1 cellular context compared by ENCODE assay signal in the genomic region with DNA sequence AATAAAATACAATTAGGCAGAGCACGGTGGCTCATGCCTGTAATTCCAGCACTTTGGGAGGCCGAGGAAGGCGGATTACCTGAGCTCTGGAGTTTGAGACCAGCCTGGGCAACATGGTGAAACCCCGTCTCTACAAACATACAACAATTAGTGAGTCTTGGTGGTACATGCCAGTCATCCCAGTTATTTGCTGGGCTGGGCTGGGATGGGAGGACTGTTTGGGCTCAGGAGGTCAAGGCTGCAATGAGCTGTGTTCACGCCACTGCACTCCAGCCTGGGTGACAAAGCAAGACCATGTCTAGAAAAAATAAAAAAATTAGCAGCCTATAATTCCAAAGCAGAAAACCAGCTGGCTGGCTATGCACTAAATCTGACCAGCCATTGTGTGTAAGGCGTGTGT.
TF ChIP-seq lines count a peak whose summit lies in the region.

No MANE protein-coding gene starts in this region.

TF ChIP-seq in HepG2, 621 proteins besides CTCF, POLR2A, EP300 and RAD21 (continued from another document and continues in another):
- TF ChIP-seq, protein P1, sequence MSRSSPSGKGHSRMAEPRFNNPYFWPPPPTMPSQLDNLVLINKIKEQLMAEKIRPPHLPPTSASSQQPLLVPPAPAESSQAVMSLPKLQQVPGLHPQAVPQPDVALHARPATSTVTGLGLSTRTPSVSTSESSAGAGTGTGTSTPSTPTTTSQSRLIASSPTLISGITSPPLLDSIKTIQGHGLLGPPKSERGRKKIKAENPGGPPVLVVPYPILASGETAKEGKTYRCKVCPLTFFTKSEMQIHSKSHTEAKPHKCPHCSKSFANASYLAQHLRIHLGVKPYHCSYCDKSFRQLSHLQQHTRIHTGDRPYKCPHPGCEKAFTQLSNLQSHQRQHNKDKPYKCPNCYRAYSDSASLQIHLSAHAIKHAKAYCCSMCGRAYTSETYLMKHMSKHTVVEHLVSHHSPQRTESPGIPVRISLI (CRISPR knock-in tag; IDR thresholded peaks at IDR 0.05; ENCODE audit: borderline replicate concordance) = 0 out of 2 replicates have a peak, but pooled peaks have one; percentile 31
- no peak for TF ChIP-seq ZNF136 (CRISPR knock-in tag; IDR thresholded peaks at IDR 0.05; ENCODE audit: low read depth)
- TF ChIP-seq SP4 (CRISPR knock-in tag; IDR thresholded peaks at IDR 0.05) = no peak
- no peak for TF ChIP-seq GABPB1 (CRISPR knock-in tag; IDR thresholded peaks at IDR 0.05)
- no peak for TF ChIP-seq AKAP8 (CRISPR knock-in tag; IDR thresholded peaks at IDR 0.05)
- TF ChIP-seq, protein P2, sequence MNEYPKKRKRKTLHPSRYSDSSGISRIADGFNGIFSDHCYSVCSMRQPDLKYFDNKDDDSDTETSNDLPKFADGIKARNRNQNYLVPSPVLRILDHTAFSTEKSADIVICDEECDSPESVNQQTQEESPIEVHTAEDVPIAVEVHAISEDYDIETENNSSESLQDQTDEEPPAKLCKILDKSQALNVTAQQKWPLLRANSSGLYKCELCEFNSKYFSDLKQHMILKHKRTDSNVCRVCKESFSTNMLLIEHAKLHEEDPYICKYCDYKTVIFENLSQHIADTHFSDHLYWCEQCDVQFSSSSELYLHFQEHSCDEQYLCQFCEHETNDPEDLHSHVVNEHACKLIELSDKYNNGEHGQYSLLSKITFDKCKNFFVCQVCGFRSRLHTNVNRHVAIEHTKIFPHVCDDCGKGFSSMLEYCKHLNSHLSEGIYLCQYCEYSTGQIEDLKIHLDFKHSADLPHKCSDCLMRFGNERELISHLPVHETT (CRISPR knock-in tag; conservative IDR thresholded peaks at IDR 0.05) = no peak
- no peak for TF ChIP-seq MAFG (CRISPR knock-in tag; IDR thresholded peaks at IDR 0.05)
- TF ChIP-seq IRX3 (CRISPR knock-in tag; IDR thresholded peaks at IDR 0.05; ENCODE audit: borderline replicate concordance, low read depth) = no peak
- no peak for TF ChIP-seq LCORL (IDR thresholded peaks at IDR 0.05)
- TF ChIP-seq LCORL (CRISPR knock-in tag; IDR thresholded peaks at IDR 0.05) = peak; percentile 61; the same call in 1 of the 2 replicates
- TF ChIP-seq ZSCAN12 (CRISPR knock-in tag; IDR thresholded peaks at IDR 0.05) = no peak
- TF ChIP-seq FOXA3 (CRISPR knock-in tag; IDR thresholded peaks at IDR 0.05) = peak; percentile 25; the same call in 1 of the 2 replicates
- TF ChIP-seq MEIS2 (CRISPR knock-in tag; IDR thresholded peaks at IDR 0.05) = no peak
- no peak for TF ChIP-seq ZNF549 (CRISPR knock-in tag; IDR thresholded peaks at IDR 0.05)
- TF ChIP-seq, protein P3, sequence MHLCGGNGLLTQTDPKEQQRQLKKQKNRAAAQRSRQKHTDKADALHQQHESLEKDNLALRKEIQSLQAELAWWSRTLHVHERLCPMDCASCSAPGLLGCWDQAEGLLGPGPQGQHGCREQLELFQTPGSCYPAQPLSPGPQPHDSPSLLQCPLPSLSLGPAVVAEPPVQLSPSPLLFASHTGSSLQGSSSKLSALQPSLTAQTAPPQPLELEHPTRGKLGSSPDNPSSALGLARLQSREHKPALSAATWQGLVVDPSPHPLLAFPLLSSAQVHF (CRISPR knock-in tag; IDR thresholded peaks at IDR 0.05) = no peak
- no peak for TF ChIP-seq BRD4 (CRISPR knock-in tag; IDR thresholded peaks at IDR 0.05)
- TF ChIP-seq NR2F2 (IDR thresholded peaks at IDR 0.05; ENCODE audit: borderline replicate concordance, low read depth) = no peak
- no peak for TF ChIP-seq SOX5 (CRISPR knock-in tag; IDR thresholded peaks at IDR 0.05; ENCODE audit: borderline replicate concordance)
- no peak for TF ChIP-seq ZNF10 (CRISPR knock-in tag; IDR thresholded peaks at IDR 0.05; ENCODE audit: borderline replicate concordance, low read depth)
- no peak for TF ChIP-seq RCOR2 (CRISPR knock-in tag; IDR thresholded peaks at IDR 0.05)
- no peak for TF ChIP-seq NFIC (IDR thresholded peaks at IDR 0.05; ENCODE audit: low read length)
- TF ChIP-seq ZNF263 (CRISPR knock-in tag; IDR thresholded peaks at IDR 0.05) = peak; percentile 97
- no peak for TF ChIP-seq ZC3H4 (CRISPR knock-in tag; IDR thresholded peaks at IDR 0.05; ENCODE audit: borderline replicate concordance)
- TF ChIP-seq TCF7L2 (IDR thresholded peaks at IDR 0.05; ENCODE audit: low read depth, low read length) = no peak
- no peak; the same call in 1 of the 2 replicates for TF ChIP-seq RXRA (CRISPR knock-in tag; IDR thresholded peaks at IDR 0.05)
- TF ChIP-seq, protein P4, sequence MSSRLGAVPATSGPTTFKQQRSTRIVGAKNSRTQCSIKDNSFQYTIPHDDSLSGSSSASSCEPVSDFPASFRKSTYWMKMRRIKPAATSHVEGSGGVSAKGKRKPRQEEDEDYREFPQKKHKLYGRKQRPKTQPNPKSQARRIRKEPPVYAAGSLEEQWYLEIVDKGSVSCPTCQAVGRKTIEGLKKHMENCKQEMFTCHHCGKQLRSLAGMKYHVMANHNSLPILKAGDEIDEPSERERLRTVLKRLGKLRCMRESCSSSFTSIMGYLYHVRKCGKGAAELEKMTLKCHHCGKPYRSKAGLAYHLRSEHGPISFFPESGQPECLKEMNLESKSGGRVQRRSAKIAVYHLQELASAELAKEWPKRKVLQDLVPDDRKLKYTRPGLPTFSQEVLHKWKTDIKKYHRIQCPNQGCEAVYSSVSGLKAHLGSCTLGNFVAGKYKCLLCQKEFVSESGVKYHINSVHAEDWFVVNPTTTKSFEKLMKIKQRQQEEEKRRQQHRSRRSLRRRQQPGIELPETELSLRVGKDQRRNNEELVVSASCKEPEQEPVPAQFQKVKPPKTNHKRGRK (CRISPR knock-in tag; IDR thresholded peaks at IDR 0.05) = no peak
- TF ChIP-seq ZNF138 (CRISPR knock-in tag; IDR thresholded peaks at IDR 0.05; ENCODE audit: low read depth) = no peak
- no peak for TF ChIP-seq MBD4 (IDR thresholded peaks at IDR 0.05; ENCODE audit: borderline replicate concordance, low read length)
- TF ChIP-seq ZSCAN9 (CRISPR knock-in tag; IDR thresholded peaks at IDR 0.05; ENCODE audit: borderline replicate concordance) = no peak
- no peak for TF ChIP-seq ZFP36L1 (CRISPR knock-in tag; IDR thresholded peaks at IDR 0.05)
- no peak for TF ChIP-seq PCBP1 (IDR thresholded peaks at IDR 0.05; ENCODE audit: borderline replicate concordance, low read depth, low read length)
- TF ChIP-seq YEATS2 (CRISPR knock-in tag; IDR thresholded peaks at IDR 0.05; ENCODE audit: borderline replicate concordance) = no peak
- no peak for TF ChIP-seq CCAR2 (optimal IDR thresholded peaks at IDR 0.05; ENCODE audit: low read depth, low read length)
- TF ChIP-seq RNF2 (conservative IDR thresholded peaks at IDR 0.05; ENCODE audit: low read depth) = no peak
- no peak for TF ChIP-seq MYNN (CRISPR knock-in tag; IDR thresholded peaks at IDR 0.05; ENCODE audit: low read depth)
- no peak for TF ChIP-seq MAFF (IDR thresholded peaks at IDR 0.05; ENCODE audit: low read depth, low read length)
- no peak for TF ChIP-seq MAFK (conservative IDR thresholded peaks at IDR 0.05 in 1 of 2, IDR thresholded peaks at IDR 0.05 in 1 of 2; ENCODE audit: low read length in 2 of 2)
- TF ChIP-seq DNMT1 (CRISPR knock-in tag; IDR thresholded peaks at IDR 0.05) = no peak
- TF ChIP-seq ZSCAN30 (CRISPR knock-in tag; IDR thresholded peaks at IDR 0.05) = no peak
- TF ChIP-seq, protein P5, sequence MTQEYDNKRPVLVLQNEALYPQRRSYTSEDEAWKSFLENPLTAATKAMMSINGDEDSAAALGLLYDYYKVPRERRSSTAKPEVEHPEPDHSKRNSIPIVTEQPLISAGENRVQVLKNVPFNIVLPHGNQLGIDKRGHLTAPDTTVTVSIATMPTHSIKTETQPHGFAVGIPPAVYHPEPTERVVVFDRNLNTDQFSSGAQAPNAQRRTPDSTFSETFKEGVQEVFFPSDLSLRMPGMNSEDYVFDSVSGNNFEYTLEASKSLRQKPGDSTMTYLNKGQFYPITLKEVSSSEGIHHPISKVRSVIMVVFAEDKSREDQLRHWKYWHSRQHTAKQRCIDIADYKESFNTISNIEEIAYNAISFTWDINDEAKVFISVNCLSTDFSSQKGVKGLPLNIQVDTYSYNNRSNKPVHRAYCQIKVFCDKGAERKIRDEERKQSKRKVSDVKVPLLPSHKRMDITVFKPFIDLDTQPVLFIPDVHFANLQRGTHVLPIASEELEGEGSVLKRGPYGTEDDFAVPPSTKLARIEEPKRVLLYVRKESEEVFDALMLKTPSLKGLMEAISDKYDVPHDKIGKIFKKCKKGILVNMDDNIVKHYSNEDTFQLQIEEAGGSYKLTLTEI (CRISPR knock-in tag; conservative IDR thresholded peaks at IDR 0.05) = no peak
- no peak for TF ChIP-seq NFYC (CRISPR knock-in tag; IDR thresholded peaks at IDR 0.05)
- TF ChIP-seq PHF21A (CRISPR knock-in tag; IDR thresholded peaks at IDR 0.05) = peak; percentile 27; the same call in 1 of the 2 replicates
- TF ChIP-seq, protein P6, sequence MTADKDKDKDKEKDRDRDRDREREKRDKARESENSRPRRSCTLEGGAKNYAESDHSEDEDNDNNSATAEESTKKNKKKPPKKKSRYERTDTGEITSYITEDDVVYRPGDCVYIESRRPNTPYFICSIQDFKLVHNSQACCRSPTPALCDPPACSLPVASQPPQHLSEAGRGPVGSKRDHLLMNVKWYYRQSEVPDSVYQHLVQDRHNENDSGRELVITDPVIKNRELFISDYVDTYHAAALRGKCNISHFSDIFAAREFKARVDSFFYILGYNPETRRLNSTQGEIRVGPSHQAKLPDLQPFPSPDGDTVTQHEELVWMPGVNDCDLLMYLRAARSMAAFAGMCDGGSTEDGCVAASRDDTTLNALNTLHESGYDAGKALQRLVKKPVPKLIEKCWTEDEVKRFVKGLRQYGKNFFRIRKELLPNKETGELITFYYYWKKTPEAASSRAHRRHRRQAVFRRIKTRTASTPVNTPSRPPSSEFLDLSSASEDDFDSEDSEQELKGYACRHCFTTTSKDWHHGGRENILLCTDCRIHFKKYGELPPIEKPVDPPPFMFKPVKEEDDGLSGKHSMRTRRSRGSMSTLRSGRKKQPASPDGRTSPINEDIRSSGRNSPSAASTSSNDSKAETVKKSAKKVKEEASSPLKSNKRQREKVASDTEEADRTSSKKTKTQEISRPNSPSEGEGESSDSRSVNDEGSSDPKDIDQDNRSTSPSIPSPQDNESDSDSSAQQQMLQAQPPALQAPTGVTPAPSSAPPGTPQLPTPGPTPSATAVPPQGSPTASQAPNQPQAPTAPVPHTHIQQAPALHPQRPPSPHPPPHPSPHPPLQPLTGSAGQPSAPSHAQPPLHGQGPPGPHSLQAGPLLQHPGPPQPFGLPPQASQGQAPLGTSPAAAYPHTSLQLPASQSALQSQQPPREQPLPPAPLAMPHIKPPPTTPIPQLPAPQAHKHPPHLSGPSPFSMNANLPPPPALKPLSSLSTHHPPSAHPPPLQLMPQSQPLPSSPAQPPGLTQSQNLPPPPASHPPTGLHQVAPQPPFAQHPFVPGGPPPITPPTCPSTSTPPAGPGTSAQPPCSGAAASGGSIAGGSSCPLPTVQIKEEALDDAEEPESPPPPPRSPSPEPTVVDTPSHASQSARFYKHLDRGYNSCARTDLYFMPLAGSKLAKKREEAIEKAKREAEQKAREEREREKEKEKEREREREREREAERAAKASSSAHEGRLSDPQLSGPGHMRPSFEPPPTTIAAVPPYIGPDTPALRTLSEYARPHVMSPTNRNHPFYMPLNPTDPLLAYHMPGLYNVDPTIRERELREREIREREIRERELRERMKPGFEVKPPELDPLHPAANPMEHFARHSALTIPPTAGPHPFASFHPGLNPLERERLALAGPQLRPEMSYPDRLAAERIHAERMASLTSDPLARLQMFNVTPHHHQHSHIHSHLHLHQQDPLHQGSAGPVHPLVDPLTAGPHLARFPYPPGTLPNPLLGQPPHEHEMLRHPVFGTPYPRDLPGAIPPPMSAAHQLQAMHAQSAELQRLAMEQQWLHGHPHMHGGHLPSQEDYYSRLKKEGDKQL (CRISPR knock-in tag; IDR thresholded peaks at IDR 0.05; ENCODE audit: low read depth) = no peak
- TF ChIP-seq, protein P7, sequence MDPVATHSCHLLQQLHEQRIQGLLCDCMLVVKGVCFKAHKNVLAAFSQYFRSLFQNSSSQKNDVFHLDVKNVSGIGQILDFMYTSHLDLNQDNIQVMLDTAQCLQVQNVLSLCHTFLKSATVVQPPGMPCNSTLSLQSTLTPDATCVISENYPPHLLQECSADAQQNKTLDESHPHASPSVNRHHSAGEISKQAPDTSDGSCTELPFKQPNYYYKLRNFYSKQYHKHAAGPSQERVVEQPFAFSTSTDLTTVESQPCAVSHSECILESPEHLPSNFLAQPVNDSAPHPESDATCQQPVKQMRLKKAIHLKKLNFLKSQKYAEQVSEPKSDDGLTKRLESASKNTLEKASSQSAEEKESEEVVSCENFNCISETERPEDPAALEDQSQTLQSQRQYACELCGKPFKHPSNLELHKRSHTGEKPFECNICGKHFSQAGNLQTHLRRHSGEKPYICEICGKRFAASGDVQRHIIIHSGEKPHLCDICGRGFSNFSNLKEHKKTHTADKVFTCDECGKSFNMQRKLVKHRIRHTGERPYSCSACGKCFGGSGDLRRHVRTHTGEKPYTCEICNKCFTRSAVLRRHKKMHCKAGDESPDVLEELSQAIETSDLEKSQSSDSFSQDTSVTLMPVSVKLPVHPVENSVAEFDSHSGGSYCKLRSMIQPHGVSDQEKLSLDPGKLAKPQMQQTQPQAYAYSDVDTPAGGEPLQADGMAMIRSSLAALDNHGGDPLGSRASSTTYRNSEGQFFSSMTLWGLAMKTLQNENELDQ (CRISPR knock-in tag; IDR thresholded peaks at IDR 0.05; ENCODE audit: borderline replicate concordance) = no peak
- TF ChIP-seq ZNF773 (CRISPR knock-in tag; IDR thresholded peaks at IDR 0.05; ENCODE audit: borderline replicate concordance) = no peak
- no peak for TF ChIP-seq SP5 (CRISPR knock-in tag; IDR thresholded peaks at IDR 0.05; ENCODE audit: borderline replicate concordance, low read depth)
- TF ChIP-seq ZNF441 (CRISPR knock-in tag; IDR thresholded peaks at IDR 0.05; ENCODE audit: borderline replicate concordance) = no peak
- TF ChIP-seq ZSCAN21 (CRISPR knock-in tag; IDR thresholded peaks at IDR 0.05; ENCODE audit: borderline replicate concordance) = no peak
- TF ChIP-seq ZNF598 (CRISPR knock-in tag; IDR thresholded peaks at IDR 0.05; ENCODE audit: borderline replicate concordance) = no peak
- no peak for TF ChIP-seq XRCC5 (optimal IDR thresholded peaks at IDR 0.05; ENCODE audit: low read length)
- TF ChIP-seq U2AF2 (IDR thresholded peaks at IDR 0.05; ENCODE audit: low read depth, low read length) = no peak
- TF ChIP-seq HIVEP1 (CRISPR knock-in tag; IDR thresholded peaks at IDR 0.05) = no peak
- TF ChIP-seq ZNF44 (CRISPR knock-in tag; IDR thresholded peaks at IDR 0.05) = no peak
